23 cellular contexts compared by ENCODE assay signal in genomic region chr1:16191309-16191708, GRCh38. TPM values are rescaled to one million over a fixed set of nuclear protein-coding genes. Genes with fewer than 3 reads are reported as not detected.
A peak's percentile ranks its signal among the peaks of the same experiment; 100 is the strongest.
DNase-seq lines count a peak whose midpoint lies in the region; ATAC-seq and TF ChIP-seq lines count a peak whose summit lies in the region.
"Had no signal": no experiment of that assay in that cellular context is flagged by ENCODE, and none has a peak within 500 bp of the region (broad histone marks: within the 10 kb centered on the region; RNA-seq: fewer than 3 reads in every experiment).

No MANE protein-coding gene starts in this region.

- DNase-seq in NCI-H2029 treated with DMSO at 0.1 percent for 48 hours (lab: John Stamatoyannopoulos, UW), result peak; percentile 8
- DNase-seq in NCI-H2029 (lab: John Stamatoyannopoulos, UW), result no peak
- peak; percentile 44 for DNase-seq in G401 (ENCODE audit: low spot score)
- DNase-seq in esophagus squamous epithelium (lab: John Stamatoyannopoulos, UW), result no peak
- DNase-seq in suprapubic skin (ENCODE audit: low spot score in 2 of 2), result no peak
- DNase-seq in putamen (ENCODE audit: low spot score), result no peak
- no peak for DNase-seq in NCI-H1694 (lab: John Stamatoyannopoulos, UW)
- DNase-seq: 8988T, ACHN, BE2C, DMS153, Kasumi-1, NCI-H1694 treated with DMSO at 0.1 percent for 48 hours, NCI-H446, NCI-H524 treated with DMSO at 0.1 percent for 48 hours, NCI-H774, RPMI8226, SHP77 treated with DMSO at 0.1 percent for 48 hours, T-helper 1 cell had no signal

- no peak for ATAC-seq in HG03457 (IDR thresholded peaks at IDR 0.05; ENCODE audit: unreplicated experiment)
- ATAC-seq: GM12878, HepG2 had no signal

- TF ChIP-seq CTCF in esophagus squamous epithelium (IDR thresholded peaks at IDR 0.05), result no peak
- TF ChIP-seq CTCF in suprapubic skin (IDR thresholded peaks at IDR 0.05), result no peak

- H3K27ac ChIP-seq in esophagus squamous epithelium (peak overlapping the region in 3 of 4 donors; percentile 20 to 91 (median 63)), suprapubic skin (peak overlapping the region; percentile 22)

- H3K9me3 ChIP-seq in esophagus squamous epithelium, result no peaks in the 10 kb centered on the region
- no peaks in the 10 kb centered on the region for H3K9me3 ChIP-seq in suprapubic skin
- H3K9me3 ChIP-seq: BE2C had no signal

- 50% methylated on average over 1 of the region's 1 CpG for WGBS in esophagus squamous epithelium, 2 donors
- WGBS in suprapubic skin, result no CpG with 5 or more reads among the region's 1 CpG

- in situ Hi-C loops in G401 (cut with HindIII; ENCODE audit: low sequenced_read_pairs), result no loop called here

- intact Hi-C loops in esophagus squamous epithelium (cut with DNase I), result loop anchor here (10.0 kb wide), 1 partner anchor 173 kb away; the partner anchor contains the start of gene SZRD1

- no peak for TF ChIP-seq EP300 in suprapubic skin (IDR thresholded peaks at IDR 0.05)

- H3K4me3 ChIP-seq in esophagus squamous epithelium (no peak overlapping the region), suprapubic skin (no peak overlapping the region)
- H3K4me3 ChIP-seq: GM12878 had no signal

- no peak for TF ChIP-seq POLR2A in esophagus squamous epithelium (IDR thresholded peaks at IDR 0.05)
- TF ChIP-seq POLR2A in suprapubic skin (IDR thresholded peaks at IDR 0.05), result no peak

- H3K36me3 ChIP-seq in esophagus squamous epithelium (no peaks in the 10 kb centered on the region), suprapubic skin (no peaks in the 10 kb centered on the region)
- H3K36me3 ChIP-seq: BE2C had no signal

- H3K27me3 ChIP-seq in esophagus squamous epithelium (peaks cover 0 to 6% (median 0%) of the 10 kb centered on the region in 4 donors), suprapubic skin (no peaks in the 10 kb centered on the region)
- H3K27me3 ChIP-seq: BE2C had no signal

- H3K4me1 ChIP-seq in esophagus squamous epithelium (peaks cover 36 to 61% (median 45%) of the 10 kb centered on the region in 3 donors), suprapubic skin (peaks cover 50% of the 10 kb centered on the region)
- H3K4me1 ChIP-seq: BE2C had no signal

RNA-seq across cellular contexts. Expression of gene ARHGEF19, which starts 21.1 kb away (rescaled TPM):
- total RNA-seq in G401 (2014; rRNA removed; shearing (Covaris generic)), result 4.7 and 7.4 TPM in 2 replicates
- 10 to 100 TPM; 15.8 to 27.1 (median 20.6) TPM for total RNA-seq in esophagus squamous epithelium
- 10 to 100 TPM; 33.0 to 83.8 (median 45.7) TPM for total RNA-seq in suprapubic skin
- total RNA-seq: HT1080 had no signal

RNA-seq across cellular contexts. Expression of gene EPHA2, which starts 35.4 kb away (rescaled TPM):
- total RNA-seq in G401 (2014; rRNA removed; shearing (Covaris generic)), result 33.5 and 45.6 TPM in 2 replicates
- total RNA-seq in esophagus squamous epithelium, result 100 to 1,000 TPM in 3 of 4 donors, 10 to 100 TPM in 1; 87.5 to 225 (median 137) TPM
- total RNA-seq in suprapubic skin, result 100 to 1,000 TPM in 3 of 4 donors, 10 to 100 TPM in 1; 59.0 to 145 (median 104) TPM

RNA-seq across cellular contexts. Expression of gene CPLANE2, which starts 45.7 kb away (rescaled TPM):
- 2.8 and 3.5 TPM in 2 replicates for total RNA-seq in G401 (2014; rRNA removed; shearing (Covaris generic))
- 1 to 10 TPM; 3.6 to 5.6 (median 3.9) TPM for total RNA-seq in esophagus squamous epithelium
- 10 to 100 TPM in 2 of 4 donors, 1 to 10 TPM in 2; 5.2 to 20.4 (median 12.7) TPM for total RNA-seq in suprapubic skin

Comparison
In these comparisons a context has a peak if more than half of its experiments do, and no peak if none do; other contexts are left out.
1. DNase-seq: peak in NCI-H2029 treated with DMSO at 0.1 percent for 48 hours (single experiment) and G401 (single experiment); none in NCI-H2029 (single experiment), esophagus squamous epithelium (single experiment), suprapubic skin (0 of 2), putamen (single experiment) and NCI-H1694 (single experiment).